Comparison of ENCODE assay signal across 15 cellular contexts in the genomic region with DNA sequence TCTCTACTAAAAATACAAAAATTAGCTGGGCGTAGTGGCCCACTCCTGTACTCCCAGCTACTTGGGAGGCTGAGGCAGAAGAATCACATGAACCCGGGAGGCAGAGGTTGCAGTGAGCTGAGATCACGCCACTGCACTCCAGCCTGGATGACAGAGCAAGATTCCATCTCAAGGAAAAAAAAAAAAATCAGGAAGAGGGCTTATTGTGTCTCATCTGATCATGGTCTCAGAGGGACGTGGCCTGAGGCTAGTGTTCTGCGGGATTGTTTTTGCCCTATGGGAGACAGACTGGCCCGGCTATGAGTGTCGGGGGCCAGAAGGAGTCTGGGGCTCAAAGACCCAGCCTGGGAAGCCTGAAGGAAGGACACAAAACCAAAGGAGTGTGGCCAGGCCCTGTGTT. TPM values are rescaled to one million over a fixed set of nuclear protein-coding genes. Genes with fewer than 3 reads are reported as not detected.
"Had no signal": no experiment of that assay in that cellular context is flagged by ENCODE, and none has a peak within 500 bp of the region (broad histone marks: within the 10 kb centered on the region; RNA-seq: fewer than 3 reads in every experiment).

No MANE protein-coding gene starts in this region.

RNA-seq across cellular contexts. Expression of a gene that starts 32.4 kb away (rescaled TPM):
- total RNA-seq: cardiac septum; cerebellum; esophagus muscularis mucosa; foreskin keratinocyte; hepatocyte; liver; lung microvascular endothelial cell; mesenteric fat pad; mononuclear cell; naive thymus-derived CD8-positive, alpha-beta T cell; occipital lobe; psoas muscle; subcutaneous adipose tissue; tibial nerve; ureter had no signal
- polyA plus RNA-seq: foreskin keratinocyte; hepatocyte; liver; naive thymus-derived CD8-positive, alpha-beta T cell; psoas muscle had no signal
